In the genomic region with DNA sequence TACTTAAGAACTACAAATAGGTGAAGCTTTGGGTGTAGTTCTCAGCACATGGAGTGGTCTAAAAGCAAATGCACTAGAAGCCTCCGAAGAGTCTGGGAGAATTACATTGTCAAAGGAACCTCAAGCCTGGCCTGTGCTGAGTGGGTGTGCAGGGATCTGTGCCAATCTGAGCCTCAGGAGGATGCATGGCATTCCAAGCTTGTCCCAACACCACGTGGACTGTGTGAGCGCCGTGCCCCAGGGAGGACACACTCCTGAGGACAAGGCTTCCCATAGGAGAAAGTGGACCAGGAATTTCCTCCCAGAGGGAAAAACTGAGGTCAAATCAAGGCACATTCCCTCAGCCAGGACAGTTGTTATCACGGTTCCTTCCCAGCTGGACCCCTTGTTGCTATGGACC, we compare ENCODE assay signal across 1 cellular context.
TF ChIP-seq lines count a peak whose summit lies in the region.

No MANE protein-coding gene starts in this region.

TF ChIP-seq in HepG2, 621 proteins besides CTCF, POLR2A, EP300 and RAD21 (continued from another document):
- TF ChIP-seq, protein P1, sequence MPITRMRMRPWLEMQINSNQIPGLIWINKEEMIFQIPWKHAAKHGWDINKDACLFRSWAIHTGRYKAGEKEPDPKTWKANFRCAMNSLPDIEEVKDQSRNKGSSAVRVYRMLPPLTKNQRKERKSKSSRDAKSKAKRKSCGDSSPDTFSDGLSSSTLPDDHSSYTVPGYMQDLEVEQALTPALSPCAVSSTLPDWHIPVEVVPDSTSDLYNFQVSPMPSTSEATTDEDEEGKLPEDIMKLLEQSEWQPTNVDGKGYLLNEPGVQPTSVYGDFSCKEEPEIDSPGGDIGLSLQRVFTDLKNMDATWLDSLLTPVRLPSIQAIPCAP (CRISPR knock-in tag; IDR thresholded peaks at IDR 0.05; ENCODE audit: low read depth) = no peak
- TF ChIP-seq ZC3H4 (CRISPR knock-in tag; IDR thresholded peaks at IDR 0.05; ENCODE audit: borderline replicate concordance) (no peak), YY1 (IDR thresholded peaks at IDR 0.05; ENCODE audit: insufficient read depth, insufficient replicate concordance, low read depth, low read length) (no peak), RXRB (CRISPR knock-in tag; IDR thresholded peaks at IDR 0.05; ENCODE audit: borderline replicate concordance) (no peak), STAG1 (CRISPR knock-in tag; IDR thresholded peaks at IDR 0.05) (no peak), ZNF619 (CRISPR knock-in tag; IDR thresholded peaks at IDR 0.05) (no peak), JUNB (CRISPR knock-in tag; IDR thresholded peaks at IDR 0.05; ENCODE audit: borderline replicate concordance) (no peak)
- TF ChIP-seq, protein P2, sequence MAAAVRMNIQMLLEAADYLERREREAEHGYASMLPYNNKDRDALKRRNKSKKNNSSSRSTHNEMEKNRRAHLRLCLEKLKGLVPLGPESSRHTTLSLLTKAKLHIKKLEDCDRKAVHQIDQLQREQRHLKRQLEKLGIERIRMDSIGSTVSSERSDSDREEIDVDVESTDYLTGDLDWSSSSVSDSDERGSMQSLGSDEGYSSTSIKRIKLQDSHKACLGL (CRISPR knock-in tag; IDR thresholded peaks at IDR 0.05) = no peak
- TF ChIP-seq, protein P3, sequence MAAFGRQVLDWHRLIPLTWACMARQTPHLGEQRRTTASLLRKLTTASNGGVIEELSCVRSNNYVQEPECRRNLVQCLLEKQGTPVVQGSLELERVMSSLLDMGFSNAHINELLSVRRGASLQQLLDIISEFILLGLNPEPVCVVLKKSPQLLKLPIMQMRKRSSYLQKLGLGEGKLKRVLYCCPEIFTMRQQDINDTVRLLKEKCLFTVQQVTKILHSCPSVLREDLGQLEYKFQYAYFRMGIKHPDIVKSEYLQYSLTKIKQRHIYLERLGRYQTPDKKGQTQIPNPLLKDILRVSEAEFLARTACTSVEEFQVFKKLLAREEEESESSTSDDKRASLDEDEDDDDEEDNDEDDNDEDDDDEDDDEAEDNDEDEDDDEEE (CRISPR knock-in tag; IDR thresholded peaks at IDR 0.05) = no peak
